8 cellular contexts compared by ENCODE assay signal in the genomic region with DNA sequence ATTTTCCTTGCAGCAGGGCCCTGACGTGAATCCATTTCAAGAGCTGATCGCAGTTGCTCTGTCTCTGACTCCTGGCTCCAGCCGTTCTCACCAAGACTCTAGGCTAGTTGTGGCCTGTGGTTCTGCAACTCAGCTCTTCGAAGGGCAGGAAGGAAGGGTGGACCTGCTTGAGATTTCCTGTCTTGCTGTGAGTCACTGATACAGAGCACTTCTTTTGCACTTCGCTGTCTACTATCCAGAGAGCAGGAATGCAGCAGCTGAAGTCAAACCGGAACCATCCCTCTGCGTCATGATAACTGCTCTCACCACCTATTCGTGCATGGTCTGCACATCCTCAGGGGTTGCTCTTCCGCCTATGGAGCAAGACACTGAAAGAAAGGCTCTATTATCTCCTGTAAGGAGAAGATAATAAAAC. TPM values are rescaled to one million over a fixed set of nuclear protein-coding genes. Genes with fewer than 3 reads are reported as not detected.
DNase-seq lines count a peak whose midpoint lies in the region; ATAC-seq and TF ChIP-seq lines count a peak whose summit lies in the region.

No MANE protein-coding gene starts in this region.

- ATAC-seq in GM19372 (IDR thresholded peaks at IDR 0.05; ENCODE audit: low read depth, unreplicated experiment) (peak; percentile 95), HG03521 (IDR thresholded peaks at IDR 0.05; ENCODE audit: unreplicated experiment) (peak; percentile 86), left lobe of liver (peak; percentile 91)

- DNase-seq in A673 (ENCODE audit: low spot score) (peak; percentile 96), UCSD-AML1 (lab: John Stamatoyannopoulos, UW; ENCODE audit: unreplicated experiment) (peak; percentile 83), brain microvascular endothelial cell (peak; percentile 100), left lobe of liver (ENCODE audit: low spot score) (peak; percentile 62), NCI-H2081 (lab: John Stamatoyannopoulos, UW) (no peak)
- DNase-seq in stimulated activated CD4-positive, alpha-beta T cell treated with anti-CD3 and anti-CD28 coated beads, TNF-alpha, amount 100 ng/mL, for 48 hours (ENCODE audit: low read depth in 3 of 3): peak; percentile 20 to 52 (median 28)

- in situ Hi-C loops in brain microvascular endothelial cell (cut with HindIII; ENCODE audit: low pct_ligation_motif_present, low sequenced_read_pairs): no loop called here

- H3K4me3 ChIP-seq in A673 (ENCODE audit: low read depth, low read length, poor library complexity, severe bottlenecking) (peak overlapping the region; percentile 12), brain microvascular endothelial cell (ENCODE audit: low read depth, low read length) (no peak overlapping the region)

- H3K27me3 ChIP-seq in A673 (replicated peaks; ENCODE audit: insufficient read depth, low read depth, low read length, poor library complexity) (no peaks in the 10 kb centered on the region), brain microvascular endothelial cell (replicated peaks) (no peaks in the 10 kb centered on the region)

- H3K36me3 ChIP-seq in A673 (ENCODE audit: insufficient read depth, low read length, poor library complexity, severe bottlenecking) (no peaks in the 10 kb centered on the region), brain microvascular endothelial cell (replicated peaks) (no peaks in the 10 kb centered on the region)

- CTCF ChIA-PET in A673 (lab: Charles Lee): interaction anchor here (1.5 kb wide), 1 partner anchor 179 kb away, joined by 4 read pairs; no protein-coding TSS in a partner anchor

- POLR2A ChIA-PET in A673 (lab: Charles Lee; ENCODE audit: low non-redundant PET): interaction anchor here (0.5 kb wide), 1 partner anchor 195 kb away, joined by 4 read pairs; no protein-coding TSS in a partner anchor

- no peaks in the 10 kb centered on the region for H3K9me3 ChIP-seq in A673 (ENCODE audit: low read depth, low read length, poor library complexity, severe bottlenecking)

- intact Hi-C loops in A673 (cut with micrococcal nuclease; ENCODE audit: unreplicated experiment): no loop called here

- no peak for TF ChIP-seq CTCF in A673 (conservative IDR thresholded peaks at IDR 0.05; ENCODE audit: low read depth, low read length)
- TF ChIP-seq CTCF in brain microvascular endothelial cell (IDR thresholded peaks at IDR 0.05; ENCODE audit: low read depth, low read length, missing control alignments): no peak

- H3K27ac ChIP-seq in A673 (ENCODE audit: low read depth, low read length, poor library complexity, severe bottlenecking) (peak overlapping the region; percentile 81), brain microvascular endothelial cell (peak overlapping the region; percentile 92)

- peaks cover 9% of the 10 kb centered on the region for H3K4me1 ChIP-seq in A673 (ENCODE audit: insufficient read depth, low read length, poor library complexity, severe bottlenecking)

- no TSS peak for BruUV-seq in A673 (replicated peaks; lab: Mats Ljungman, UMichigan)

RNA-seq across cellular contexts. Expression of a gene that starts 59.7 kb away (rescaled TPM):
- total RNA-seq in A673 (2021) (13.7 and 15.8 TPM in 2 replicates), left lobe of liver (3.1 TPM)

Comparison
In these comparisons a context has a peak if more than half of its experiments do, and no peak if none do; other contexts are left out.
1. DNase-seq: peak in A673 (single experiment), UCSD-AML1 (single experiment), brain microvascular endothelial cell (single experiment), left lobe of liver (single experiment) and stimulated activated CD4-positive, alpha-beta T cell treated with anti-CD3 and anti-CD28 coated beads, TNF-alpha, amount 100 ng/mL, for 48 hours (3 of 3); none in NCI-H2081 (0 of 2).
2. Peak in every context shown above with its lines, with median percentiles within 50 percentile points of each other: ATAC-seq.